ENCODE assay signal across 8 cellular contexts in the genomic region with DNA sequence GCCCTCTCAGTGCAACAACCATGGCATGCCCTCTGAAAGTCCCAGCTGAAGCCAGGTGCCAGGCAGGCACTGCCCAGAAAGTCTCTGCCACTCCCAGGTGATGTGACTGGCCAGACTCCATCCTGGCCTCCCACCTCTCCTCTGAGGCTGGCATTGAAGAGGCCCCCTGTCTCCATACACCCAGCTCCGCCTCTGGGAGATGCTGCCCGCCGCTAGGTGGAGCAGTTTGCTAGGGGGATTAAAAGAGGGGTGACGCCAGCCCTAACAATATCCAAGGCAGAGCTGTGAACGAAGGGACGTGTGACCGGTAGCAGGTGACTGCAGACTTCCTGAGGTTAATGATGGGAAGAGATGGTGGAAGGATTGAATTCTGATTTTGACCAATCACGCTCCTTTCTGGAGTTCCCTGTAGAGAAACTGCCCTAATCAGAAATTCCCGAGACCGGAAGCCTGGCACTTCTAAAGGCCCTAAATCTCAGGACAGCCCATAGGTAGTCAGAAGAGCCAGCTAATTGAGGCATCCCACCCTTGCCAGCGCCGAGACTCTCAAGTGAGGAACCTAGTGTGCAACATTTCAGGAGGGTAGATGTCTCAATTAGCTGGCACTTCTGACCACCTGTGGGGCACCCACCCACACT. TPM values are rescaled to one million over a fixed set of nuclear protein-coding genes. Genes with fewer than 3 reads are reported as not detected.
DNase-seq lines count a peak whose midpoint lies in the region; ATAC-seq and TF ChIP-seq lines count a peak whose summit lies in the region.

No MANE protein-coding gene starts in this region.

- peaks cover 10% of the 10 kb centered on the region for H3K4me1 Mint-ChIP-seq in MCF 10A (ENCODE audit: insufficient read depth, unreplicated experiment)

- no peaks in the 10 kb centered on the region for H3K27me3 ChIP-seq in breast epithelium
- peaks cover 0 to 25% of the 10 kb centered on the region in 2 donors for H3K27me3 ChIP-seq in tibial artery

- H3K4me1 ChIP-seq in breast epithelium, result no peaks in the 10 kb centered on the region
- H3K4me1 ChIP-seq in tibial artery, result no peaks in the 10 kb centered on the region

- CTCF ChIA-PET in MCF 10A (lab: Yijun Ruan, JAX), result interaction anchor here (0.5 to 1.5 kb wide), 6 partner anchors 10 to 247 kb away, joined by 3 to 8 read pairs (median 4); no protein-coding TSS in a partner anchor
- CTCF ChIA-PET in RWPE1 (lab: Yijun Ruan, JAX), result interaction anchor here (0.5 to 2.1 kb wide), 3 partner anchors 9 to 151 kb away, joined by 5 to 10 read pairs (median 5); no protein-coding TSS in a partner anchor

- H3K9me3 Mint-ChIP-seq in MCF 10A (ENCODE audit: unreplicated experiment), result no peaks in the 10 kb centered on the region

- intact Hi-C loops in MCF 10A (cut with micrococcal nuclease) (no loop called here), breast epithelium (cut with DNase I; ENCODE audit: low total_unique reads) (loop anchor here (10.0 kb wide), 1 partner anchor 155 kb away; no protein-coding TSS in a partner anchor), tibial artery (cut with DNase I; ENCODE audit: low total_unique reads) (no loop called here)

- DNase-seq in MCF 10A (ENCODE audit: unreplicated experiment), result no peak
- DNase-seq in breast epithelium (ENCODE audit: low spot score in 2 of 2), result no peak
- DNase-seq in RWPE1 (ENCODE audit: low spot score), result no peak
- DNase-seq in epithelial cell of esophagus (ENCODE audit: low read depth), result no peak
- DNase-seq in stimulated activated naive CD8-positive, alpha-beta T cell treated with anti-CD3 and anti-CD28 coated beads, Interleukin-15, Interleukin-2, amounts not matched to agents 100 U/mL and 50 U/mL, for 24 hours, result peak; percentile 60
- DNase-seq in tibial artery, result no peak

- H3K36me3 ChIP-seq in breast epithelium (no peaks in the 10 kb centered on the region), tibial artery (no peaks in the 10 kb centered on the region)

- H3K27me3 Mint-ChIP-seq in MCF 10A (ENCODE audit: insufficient read depth, unreplicated experiment), result no peaks in the 10 kb centered on the region

- peak; percentile 70 for ATAC-seq in stimulated activated naive CD8-positive, alpha-beta T cell treated with anti-CD3 and anti-CD28 coated beads, Interleukin-15, Interleukin-2, amounts not matched to agents 100 U/mL and 50 U/mL, for 24 hours
- ATAC-seq in GM18867 (IDR thresholded peaks at IDR 0.05; ENCODE audit: unreplicated experiment) (no peak), HG03571 (IDR thresholded peaks at IDR 0.05; ENCODE audit: unreplicated experiment) (no peak)

- no peak overlapping the region for H3K27ac ChIP-seq in breast epithelium
- H3K27ac ChIP-seq in RWPE1, result peak overlapping the region; percentile 90
- no peak overlapping the region for H3K27ac ChIP-seq in tibial artery

- no peak overlapping the region for H3K4me3 ChIP-seq in breast epithelium
- no peak overlapping the region for H3K4me3 ChIP-seq in epithelial cell of esophagus (ENCODE audit: low read length)
- no peak overlapping the region for H3K4me3 ChIP-seq in tibial artery

- no peak overlapping the region for H3K27ac Mint-ChIP-seq in MCF 10A (ENCODE audit: low read depth, unreplicated experiment)

- H3K4me3 Mint-ChIP-seq in MCF 10A (ENCODE audit: unreplicated experiment), result no peak overlapping the region

- POLR2A ChIA-PET in MCF 10A (lab: Yijun Ruan, JAX), result interaction anchor here (0.6 kb wide), 1 partner anchor 129 kb away, joined by 3 read pairs; no protein-coding TSS in a partner anchor
- POLR2A ChIA-PET in RWPE1 (lab: Yijun Ruan, JAX; ENCODE audit: low non-redundant PET), result no interaction called here

- BruUV-seq in MCF 10A (replicated peaks; lab: Mats Ljungman, UMichigan), result no TSS peak

- TF ChIP-seq CTCF in MCF 10A (IDR thresholded peaks at IDR 0.05; ENCODE audit: unreplicated experiment), result peak; percentile 13
- TF ChIP-seq CTCF in breast epithelium (IDR thresholded peaks at IDR 0.05), result no peak
- TF ChIP-seq CTCF in RWPE1 (conservative IDR thresholded peaks at IDR 0.05; ENCODE audit: low read depth), result no peak
- TF ChIP-seq CTCF in epithelial cell of esophagus (IDR thresholded peaks at IDR 0.05; ENCODE audit: insufficient read depth, low read depth, low read length, missing control alignments), result peak; percentile 49
- no peak for TF ChIP-seq CTCF in tibial artery (IDR thresholded peaks at IDR 0.05)

- H3K9me3 ChIP-seq in breast epithelium, result no peaks in the 10 kb centered on the region
- no peaks in the 10 kb centered on the region for H3K9me3 ChIP-seq in tibial artery

- TF ChIP-seq POLR2A in breast epithelium (IDR thresholded peaks at IDR 0.05), result no peak

- no peaks in the 10 kb centered on the region for H3K36me3 Mint-ChIP-seq in MCF 10A (ENCODE audit: insufficient read depth, unreplicated experiment)

RNA-seq across cellular contexts. Expression of a gene that starts 8.3 kb away (rescaled TPM):
- total RNA-seq in MCF 10A (2022) (22.4 and 39.9 TPM in 2 replicates), breast epithelium (1 to 10 TPM in 2 of 3 donors, not detected in 1; 3.4 to 5.2 TPM)

Comparison
In these comparisons a context has a peak if more than half of its experiments do, and no peak if none do; other contexts are left out.
1. CTCF ChIP-seq: peak in MCF 10A (single experiment) and epithelial cell of esophagus (single experiment); none in breast epithelium (0 of 3), RWPE1 (single experiment) and tibial artery (0 of 2).